29 cellular contexts compared by ENCODE assay signal in genomic region chr3:135091956-135092355, GRCh38.
"Had no signal": no experiment of that assay in that cellular context is flagged by ENCODE, and none has a peak within 500 bp of the region (broad histone marks: within the 10 kb centered on the region; RNA-seq: fewer than 3 reads in every experiment).

No MANE protein-coding gene starts in this region.

- H3K36me3 Mint-ChIP-seq: naive B cell; naive thymus-derived CD8-positive, alpha-beta T cell; natural killer cell treated with Interleukin-12 subunit alpha and Interleukin-12 subunit beta and Interleukin-15 and Interleukin-18, amount 100 ng/mL, for 72 hours; stimulated activated effector memory CD8-positive, alpha-beta T cell treated with anti-CD3 and anti-CD28 coated beads, Interleukin-12 subunit alpha, Interleukin-12 subunit beta, amount 100 ng/mL, for 72 hours; type B pancreatic cell had no signal

- H3K4me1 Mint-ChIP-seq: naive B cell; naive thymus-derived CD8-positive, alpha-beta T cell; nephron progenitor cell; neural crest cell; stimulated activated effector memory CD8-positive, alpha-beta T cell treated with anti-CD3 and anti-CD28 coated beads, Interleukin-12 subunit alpha, Interleukin-12 subunit beta, amount 100 ng/mL, for 72 hours had no signal

- H3K4me3 ChIP-seq: pancreas, prostate gland, right lobe of liver, sigmoid colon, stomach, suprapubic skin, testis, tibial artery, transverse colon, upper lobe of right lung, uterus had no signal

- H3K36me3 ChIP-seq: neutrophil, pancreas, prostate gland, right lobe of liver, sigmoid colon, stomach, suprapubic skin, tibial artery, transverse colon, upper lobe of right lung, uterus had no signal

- ATAC-seq: naive thymus-derived CD8-positive, alpha-beta T cell; natural killer cell treated with Interleukin-12 subunit alpha and Interleukin-12 subunit beta and Interleukin-15 and Interleukin-18, amount 100 ng/mL, for 72 hours; pancreas; right cardiac atrium; right lobe of liver; stimulated activated effector memory CD8-positive, alpha-beta T cell treated with anti-CD3 and anti-CD28 coated beads, Interleukin-12 subunit alpha, Interleukin-12 subunit beta, amount 100 ng/mL, for 72 hours; upper lobe of right lung had no signal

- H3K27me3 Mint-ChIP-seq: natural killer cell treated with Interleukin-12 subunit alpha and Interleukin-12 subunit beta and Interleukin-15 and Interleukin-18, amount 100 ng/mL, for 72 hours; stimulated activated naive CD8-positive, alpha-beta T cell treated with anti-CD3 and anti-CD28 coated beads, Interleukin-15, Interleukin-2, amounts not matched to agents 100 ng/mL and 50 ng/mL, for 24 hours had no signal

- H3K4me1 ChIP-seq: pancreas, prostate gland, right lobe of liver, sigmoid colon, stomach, suprapubic skin, tibial artery, transverse colon, upper lobe of right lung, uterus had no signal

- FAIRE-seq: pancreas, small intestine had no signal

- DNase-seq: naive B cell; naive thymus-derived CD8-positive, alpha-beta T cell; nephron progenitor cell; nucleus accumbens; pancreas; retina; right cardiac atrium; right lobe of liver; sigmoid colon; small intestine; stimulated activated CD4-positive, alpha-beta T cell treated with anti-CD3 and anti-CD28 coated beads, Interleukin-15, amount 100 ng/mL, for 24 hours; stimulated activated CD4-positive, alpha-beta T cell treated with anti-CD3 and anti-CD28 coated beads, Interleukin-2, amount 100 ng/mL, for 24 hours; stimulated activated CD4-positive, alpha-beta T cell treated with anti-CD3 and anti-CD28 coated beads, Interleukin-2, amount 100 ng/mL, for 48 hours; stimulated activated CD4-positive, alpha-beta T cell treated with anti-CD3 and anti-CD28 coated beads, Interleukin-4, amount 100 ng/mL, for 24 hours; stimulated activated naive CD4-positive, alpha-beta T cell treated with Interleukin-2 at 50 U/mL for 16 hours; stomach; testis; tibial artery; transverse colon; upper lobe of right lung; uterus had no signal

- H3K27me3 ChIP-seq: neutrophil, pancreas, right lobe of liver, sigmoid colon, stomach, suprapubic skin, testis, tibial artery, transverse colon, upper lobe of right lung, uterus had no signal

- H3K4me3 Mint-ChIP-seq: naive B cell; naive thymus-derived CD8-positive, alpha-beta T cell; natural killer cell treated with Interleukin-12 subunit alpha and Interleukin-12 subunit beta and Interleukin-15 and Interleukin-18, amount 100 ng/mL, for 72 hours; nephron progenitor cell; neural crest cell; stimulated activated effector memory CD8-positive, alpha-beta T cell treated with anti-CD3 and anti-CD28 coated beads, Interleukin-12 subunit alpha, Interleukin-12 subunit beta, amount 100 ng/mL, for 72 hours; stimulated activated naive CD8-positive, alpha-beta T cell treated with anti-CD3 and anti-CD28 coated beads, Interleukin-15, Interleukin-2, amounts not matched to agents 100 ng/mL and 50 ng/mL, for 24 hours; type B pancreatic cell had no signal

- H3K27ac Mint-ChIP-seq: naive B cell; naive thymus-derived CD8-positive, alpha-beta T cell; natural killer cell treated with Interleukin-12 subunit alpha and Interleukin-12 subunit beta and Interleukin-15 and Interleukin-18, amount 100 ng/mL, for 72 hours; nephron progenitor cell; stimulated activated effector memory CD8-positive, alpha-beta T cell treated with anti-CD3 and anti-CD28 coated beads, Interleukin-12 subunit alpha, Interleukin-12 subunit beta, amount 100 ng/mL, for 72 hours; stimulated activated naive CD8-positive, alpha-beta T cell treated with anti-CD3 and anti-CD28 coated beads, Interleukin-15, Interleukin-2, amounts not matched to agents 100 ng/mL and 50 ng/mL, for 24 hours; type B pancreatic cell had no signal

- H3K9me3 ChIP-seq: neutrophil, pancreas, prostate gland, right lobe of liver, sigmoid colon, stomach, suprapubic skin, testis, tibial artery, transverse colon, upper lobe of right lung, uterus had no signal

- H3K27ac ChIP-seq: neutrophil, pancreas, prostate gland, right lobe of liver, sigmoid colon, stomach, suprapubic skin, testis, tibial artery, transverse colon, upper lobe of right lung, uterus had no signal

- H3K9me3 Mint-ChIP-seq: natural killer cell treated with Interleukin-12 subunit alpha and Interleukin-12 subunit beta and Interleukin-15 and Interleukin-18, amount 100 ng/mL, for 72 hours; nephron progenitor cell; neural crest cell; stimulated activated naive CD8-positive, alpha-beta T cell treated with anti-CD3 and anti-CD28 coated beads, Interleukin-15, Interleukin-2, amounts not matched to agents 100 ng/mL and 50 ng/mL, for 24 hours; type B pancreatic cell had no signal
